ENCODE assay signal across 20 cellular contexts in the genomic region with DNA sequence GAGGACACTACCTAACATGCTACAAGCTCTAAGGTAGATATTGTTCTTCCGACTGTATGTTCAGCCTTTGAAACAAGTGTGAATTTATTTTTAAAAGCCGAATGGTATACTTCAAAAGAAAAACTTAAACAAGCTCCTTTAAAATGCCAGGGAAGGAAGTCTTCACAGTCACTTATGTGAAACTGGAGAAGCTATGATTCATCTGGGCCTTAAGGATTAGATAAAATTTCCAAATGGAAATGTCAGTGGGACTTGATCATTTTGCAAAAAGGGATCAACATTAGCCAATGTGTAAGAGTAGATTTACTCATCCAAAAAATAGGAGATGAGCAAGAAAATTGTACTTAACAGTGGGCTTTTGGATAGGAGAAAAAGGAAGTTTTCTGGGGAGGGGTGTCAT.
"Had no signal": no experiment of that assay in that cellular context is flagged by ENCODE, and none has a peak within 500 bp of the region (broad histone marks: within the 10 kb centered on the region; RNA-seq: fewer than 3 reads in every experiment).

No MANE protein-coding gene starts in this region.

- H3K36me3 Mint-ChIP-seq: activated naive CD8-positive, alpha-beta T cell; memory B cell had no signal

- H3K9me3 Mint-ChIP-seq: activated T-helper 17 cell treated with anti-CD3 and anti-CD28 coated beads, Interleukin-2, amount 50 U/mL, for 72 hours; T-helper 1 cell treated with Interleukin-12 subunit alpha and Interleukin-12 subunit beta and Interleukin-4 antibody, amounts not matched to agents 30 μg/mL and 1 μg/mL, for 36 hours had no signal

- H3K27me3 ChIP-seq: thyroid gland, upper lobe of right lung had no signal

- H3K36me3 ChIP-seq: spleen, thyroid gland, upper lobe of right lung had no signal

- H3K27ac Mint-ChIP-seq: activated CD8-positive, alpha-beta T cell treated with anti-CD3 and anti-CD28 coated beads for 36 hours; activated naive CD8-positive, alpha-beta T cell; activated T-helper 17 cell treated with anti-CD3 and anti-CD28 coated beads, Interleukin-2, amount 50 U/mL, for 72 hours; endodermal cell; memory B cell; T-helper 1 cell treated with Interleukin-12 subunit alpha and Interleukin-12 subunit beta and Interleukin-4 antibody, amounts not matched to agents 30 μg/mL and 1 μg/mL, for 36 hours had no signal

- H3K27ac ChIP-seq: coronary artery, epithelial cell of prostate, spleen, thyroid gland, upper lobe of right lung had no signal

- H3K4me3 Mint-ChIP-seq: activated CD8-positive, alpha-beta T cell treated with anti-CD3 and anti-CD28 coated beads for 36 hours; activated naive CD8-positive, alpha-beta T cell; activated T-helper 17 cell treated with anti-CD3 and anti-CD28 coated beads, Interleukin-2, amount 50 U/mL, for 72 hours; endodermal cell; memory B cell; T-helper 1 cell treated with Interleukin-12 subunit alpha and Interleukin-12 subunit beta and Interleukin-4 antibody, amounts not matched to agents 30 μg/mL and 1 μg/mL, for 36 hours had no signal

- H3K4me1 Mint-ChIP-seq: activated T-helper 17 cell treated with anti-CD3 and anti-CD28 coated beads, Interleukin-2, amount 50 U/mL, for 72 hours had no signal

- H3K9me3 ChIP-seq: thyroid gland, upper lobe of right lung had no signal

- H3K4me1 ChIP-seq: spleen, thyroid gland, upper lobe of right lung had no signal

- ATAC-seq: activated CD8-positive, alpha-beta T cell treated with anti-CD3 and anti-CD28 coated beads for 36 hours; activated T-helper 17 cell treated with anti-CD3 and anti-CD28 coated beads, Interleukin-2, amount 50 U/mL, for 72 hours; left colon; sciatic nerve; stimulated activated naive CD8-positive, alpha-beta T cell treated with anti-CD3 and anti-CD28 coated beads, Interleukin-15, Interleukin-2, amounts not matched to agents 100 U/mL and 50 U/mL, for 24 hours; upper lobe of right lung had no signal

- H3K4me3 ChIP-seq: coronary artery, spleen, thyroid gland, upper lobe of right lung had no signal

- DNase-seq: activated CD4-positive, alpha-beta T cell treated with anti-CD3 and anti-CD28 coated beads for 48 hours; activated CD8-positive, alpha-beta T cell treated with anti-CD3 and anti-CD28 coated beads for 36 hours; endodermal cell; left colon; occipital lobe; posterior cingulate gyrus; spleen; stimulated activated CD4-positive, alpha-beta T cell treated with anti-CD3 and anti-CD28 coated beads, Interleukin-4, amount 100 ng/mL, for 1 hour; stimulated activated naive CD8-positive, alpha-beta T cell treated with anti-CD3 and anti-CD28 coated beads, Interleukin-15, Interleukin-2, amounts not matched to agents 100 U/mL and 50 U/mL, for 24 hours; substantia nigra; T1000; thyroid gland; upper lobe of right lung had no signal
